ENCODE assay signal across 29 cellular contexts in the genomic region with DNA sequence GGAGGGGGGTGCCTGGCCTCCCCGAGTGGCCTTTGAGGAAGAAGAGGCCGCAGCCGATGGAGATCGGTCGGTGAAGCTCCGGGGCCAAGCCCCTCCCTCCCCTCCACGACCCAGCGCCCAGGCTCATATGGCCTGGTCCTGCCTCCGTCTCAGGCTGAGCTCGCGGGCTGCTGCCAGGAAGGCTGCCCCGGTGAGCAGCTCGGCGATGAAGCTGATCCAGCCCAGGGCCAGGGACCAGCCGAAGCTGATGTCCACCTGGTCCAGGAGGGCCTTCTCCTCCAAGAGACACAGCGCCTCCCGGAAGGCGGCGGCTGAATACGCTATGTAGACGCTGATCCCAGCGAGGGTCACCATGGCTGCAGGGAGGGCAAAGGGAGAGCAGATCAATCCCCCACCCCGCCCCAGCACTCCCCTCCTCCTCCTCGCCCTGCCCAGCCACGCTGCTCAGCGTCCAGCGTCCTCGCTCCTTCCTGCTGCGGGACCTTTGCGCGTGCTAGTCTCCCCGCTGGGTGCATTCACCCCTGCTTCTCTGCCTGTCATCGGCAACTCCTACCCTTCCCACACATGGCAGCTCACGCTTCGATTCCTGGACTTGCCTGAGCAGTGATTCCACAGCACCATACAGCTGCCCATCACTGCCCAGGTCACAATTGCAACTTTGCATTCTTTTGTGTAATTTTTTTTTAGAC. TPM values are rescaled to one million over a fixed set of nuclear protein-coding genes. Genes with fewer than 3 reads are reported as not detected.
A peak's percentile ranks its signal among the peaks of the same experiment; 100 is the strongest.
DNase-seq lines count a peak whose midpoint lies in the region; ATAC-seq, FAIRE-seq and TF ChIP-seq lines count a peak whose summit lies in the region.
"Had no signal": no experiment of that assay in that cellular context is flagged by ENCODE, and none has a peak within 500 bp of the region (broad histone marks: within the 10 kb centered on the region; RNA-seq: fewer than 3 reads in every experiment).

No MANE protein-coding gene starts in this region.

- no peak overlapping the region for H2BK120ac ChIP-seq in H1 (replicated peaks; ENCODE audit: low read depth, low read length)
- no peak overlapping the region for H2BK120ac ChIP-seq in mesenchymal stem cell (ENCODE audit: low read depth, low read length)

- H3K27ac Mint-ChIP-seq in GM23338, result no peak overlapping the region
- H3K27ac Mint-ChIP-seq: activated T-cell treated with anti-CD3 and anti-CD28 coated beads, Interleukin-2, amount 50 U/mL, for 24 hours had no signal

- no peak overlapping the region for H3K56ac ChIP-seq in H1 (replicated peaks; ENCODE audit: insufficient read length, low read depth, low read length)

- peaks cover 45% of the 10 kb centered on the region for H3K4me1 Mint-ChIP-seq in GM23338

- 43% methylated on average over 19 of the region's 35 CpGs; no CpG with 5 or more reads in 1 of the 2 experiments for WGBS in H1 (ENCODE audit: extremely low coverage in 1 of 2, insufficient coverage in 1 of 2, insufficient read length in 1 of 2, insufficient replicate concordance in 2 of 2, low coverage in 1 of 2, low lambda C conversion rate in 2 of 2, missing lambda C conversion rate in 1 of 2), 2 experiments
- 62% methylated on average over 35 of the region's 35 CpGs for WGBS in mesenchymal stem cell
- WGBS in thyroid gland, 2 donors, result 29 to 32% methylated on average over 20 to 22 of the region's 35 CpGs

- no peak for FAIRE-seq in H1 (lab: Jason Lieb, UNC)
- FAIRE-seq: endothelial cell of umbilical vein had no signal

- intact Hi-C loops in thyroid gland (cut with DNase I), result loop anchor here (5.0 to 10.0 kb wide), 5 partner anchors 75 to 435 kb away; a partner anchor contains a TSS
- intact Hi-C loops in head of caudate nucleus (cut with DNase I), result loop anchor here (5.0 kb wide), 2 partner anchors 223 to 308 kb away; no protein-coding TSS in a partner anchor

- H3K4me1 ChIP-seq in GM23338 (ENCODE audit: insufficient read depth) (peaks cover 28% of the 10 kb centered on the region), H1 (replicated peaks in 1 of 4; ENCODE audit: control insufficient read depth in 3 of 4, insufficient read depth in 4 of 4, low read length in 3 of 4) (peaks cover 2 to 42% (median 8%) of the 10 kb centered on the region in 4 experiments; a peak in 6 of 7 replicates), mesenchymal stem cell (ENCODE audit: control insufficient read depth, insufficient read depth, low read depth, low read length) (peaks cover 13% of the 10 kb centered on the region), thyroid gland (peaks cover 0 to 3% of the 10 kb centered on the region in 2 donors)

- H4K8ac ChIP-seq in H1 (ENCODE audit: extremely low read depth, insufficient read depth, low read length), result no peak overlapping the region; the same call in 1 of the 2 replicates
- H4K8ac ChIP-seq in mesenchymal stem cell (ENCODE audit: low read length), result peak overlapping the region; percentile 12

- DNase-seq in GM23338 (ENCODE audit: low spot score) (peak; percentile 54), H1 (ENCODE audit: low read depth in 1 of 2, low spot score in 2 of 2) (no peak), mesenchymal stem cell (no peak), thyroid gland (peak; percentile 13 to 26), cerebellar nuclear complex (lab: John Stamatoyannopoulos, UW) (no peak), head of caudate nucleus (no peak)
- DNase-seq: activated CD4-positive, alpha-beta T cell treated with anti-CD3 and anti-CD28 coated beads for 4 hours; activated gamma-delta T cell treated with Interleukin-2 at 50 U/mL for 16 hours; activated T-cell treated with anti-CD3 and anti-CD28 coated beads, Interleukin-2, amount 50 U/mL, for 24 hours; Calu3; central memory CD4-positive, alpha-beta T cell; DMS79 treated with DMSO at 0.1 percent for 48 hours; KG1; left cardiac atrium; MG63; NCI-H1105 treated with DMSO at 0.1 percent for 48 hours; NCI-H2029 treated with DMSO at 0.1 percent for 48 hours; NCI-H2227 treated with DMSO at 0.1 percent for 48 hours; NCI-H526 treated with DMSO at 0.1 percent for 48 hours; PC-9; Right ventricle myocardium superior; trophoblast cell had no signal

- H3K9me3 Mint-ChIP-seq in GM23338, result peaks cover 5% of the 10 kb centered on the region; the same call in 2 of the 3 replicates
- H3K9me3 Mint-ChIP-seq: activated T-cell treated with anti-CD3 and anti-CD28 coated beads, Interleukin-2, amount 50 U/mL, for 24 hours had no signal

- ATAC-seq in GM23338, result peak; percentile 21
- no peak for ATAC-seq in GM21515 (IDR thresholded peaks at IDR 0.05; ENCODE audit: unreplicated experiment)
- ATAC-seq: left cardiac atrium had no signal

- peak overlapping the region; percentile 47 for H4K5ac ChIP-seq in H1 (ENCODE audit: insufficient read length, low read depth, low read length)

- TF ChIP-seq POLR2A in H1 (IDR thresholded peaks at IDR 0.05; ENCODE audit: control extremely low read depth in 1 of 2, low read depth in 2 of 2, low read length in 2 of 2) (no peak), thyroid gland (IDR thresholded peaks at IDR 0.05) (no peak)

- peaks cover 21% of the 10 kb centered on the region for H3K27me3 Mint-ChIP-seq in GM23338 (ENCODE audit: insufficient read depth, low read depth, poor library complexity)

- H3K27ac ChIP-seq in GM23338 (ENCODE audit: low read depth) (no peak overlapping the region), H1 (ENCODE audit: low read depth, low read length) (0 out of 2 replicates have a peak overlapping the region, but pooled peaks have one; percentile 5), mesenchymal stem cell (ENCODE audit: low read length, poor library complexity, severe bottlenecking) (no peak overlapping the region), thyroid gland (no peak overlapping the region)
- H3K27ac ChIP-seq: dorsolateral prefrontal cortex, PC-9 had no signal

- peak overlapping the region; percentile 86 for H4K91ac ChIP-seq in H1 (replicated peaks; ENCODE audit: insufficient read length, low read length)
- H4K91ac ChIP-seq in mesenchymal stem cell (ENCODE audit: low read length), result no peak overlapping the region

- peaks cover 8% of the 10 kb centered on the region for H3K23me2 ChIP-seq in H1 (ENCODE audit: low read depth, low read length)

- H2BK12ac ChIP-seq in H1 (ENCODE audit: low read depth, low read length) (peak overlapping the region; percentile 96), mesenchymal stem cell (ENCODE audit: low read length in 2 of 2) (no peak overlapping the region)

- H3K14ac ChIP-seq in H1 (ENCODE audit: insufficient read length) (no peak overlapping the region), mesenchymal stem cell (ENCODE audit: low read length in 2 of 2) (no peak overlapping the region)

- H2BK15ac ChIP-seq in H1 (ENCODE audit: low read length) (peak overlapping the region; percentile 94; the same call in 1 of the 2 replicates), mesenchymal stem cell (ENCODE audit: low read depth, poor library complexity, severe bottlenecking) (no peak overlapping the region)

- peak overlapping the region; percentile 75; the same call in 1 of the 2 replicates for H2BK5ac ChIP-seq in H1 (ENCODE audit: low read depth, low read length)
- H2BK5ac ChIP-seq in mesenchymal stem cell (ENCODE audit: low read depth, low read length, poor library complexity, severe bottlenecking), result no peak overlapping the region

- peaks cover 4% of the 10 kb centered on the region; the same call in 2 of the 3 replicates for H3K36me3 Mint-ChIP-seq in GM23338 (ENCODE audit: low read depth)
- H3K36me3 Mint-ChIP-seq: CD14-positive monocyte had no signal

- TF ChIP-seq EP300 in H1 (IDR thresholded peaks at IDR 0.05; ENCODE audit: borderline replicate concordance in 1 of 2, low read depth in 2 of 2, low read length in 2 of 2), result no peak

- no peaks in the 10 kb centered on the region for H3K79me1 ChIP-seq in H1 (ENCODE audit: low read depth, low read length)
- H3K79me1 ChIP-seq in mesenchymal stem cell (replicated peaks; ENCODE audit: low read length, poor library complexity, severe bottlenecking), result no peaks in the 10 kb centered on the region

- peak overlapping the region; percentile 53; the same call in 1 of the 2 replicates for H2AK5ac ChIP-seq in H1 (ENCODE audit: low read depth, low read length)
- peak overlapping the region; percentile 18 for H2AK5ac ChIP-seq in mesenchymal stem cell (ENCODE audit: low read length, severe bottlenecking)

- H3F3A ChIP-seq in GM23338 (replicated peaks; ENCODE audit: low read depth), result peaks cover 5% of the 10 kb centered on the region

- H3K36me3 ChIP-seq in GM23338 (ENCODE audit: insufficient read depth), result no peaks in the 10 kb centered on the region
- H3K36me3 ChIP-seq in H1 (ENCODE audit: control insufficient read depth in 2 of 4, insufficient read depth in 4 of 4, low read length in 3 of 4), result no peaks in the 10 kb centered on the region
- no peaks in the 10 kb centered on the region for H3K36me3 ChIP-seq in mesenchymal stem cell (ENCODE audit: control insufficient read depth in 1 of 2, insufficient read depth in 2 of 2, low read depth in 1 of 2, low read length in 2 of 2)
- H3K36me3 ChIP-seq in thyroid gland, result no peaks in the 10 kb centered on the region
- H3K36me3 ChIP-seq: MG63 had no signal

- H3K27me3 ChIP-seq in GM23338 (ENCODE audit: insufficient read depth) (peaks cover 3% of the 10 kb centered on the region; the same call in 1 of the 2 replicates), H1 (replicated peaks in 1 of 4; ENCODE audit: control insufficient read depth in 3 of 4, extremely low read depth in 1 of 4, insufficient read depth in 3 of 4, low read length in 3 of 4) (no peaks in the 10 kb centered on the region; a peak in 2 of 7 replicates), mesenchymal stem cell (ENCODE audit: control insufficient read depth in 1 of 2, insufficient read depth in 1 of 2, low read length in 2 of 2) (peaks cover 8 to 53% of the 10 kb centered on the region in 2 experiments), thyroid gland (no peaks in the 10 kb centered on the region)
- H3K27me3 ChIP-seq: dorsolateral prefrontal cortex had no signal

- CTCF ChIA-PET in H1 (lab: Charles Lee; ENCODE audit: partially characterized antibody), result interaction anchor here (0.7 to 12.6 kb wide), 12 partner anchors 15 to 359 kb away, joined by 3 to 416 read pairs (median 6); a partner anchor contains a TSS

- peak overlapping the region; percentile 82; the same call in 1 of the 2 replicates for H2BK20ac ChIP-seq in H1 (ENCODE audit: low read length)

- no peak overlapping the region for H3K9ac ChIP-seq in H1 (replicated peaks in 1 of 4; ENCODE audit: extremely low read depth in 1 of 4, low read depth in 3 of 4, low read length in 3 of 4)
- no peak overlapping the region for H3K9ac ChIP-seq in mesenchymal stem cell (ENCODE audit: low read length)

- peaks cover 4% of the 10 kb centered on the region for H3K9me2 ChIP-seq in GM23338 (ENCODE audit: insufficient read depth)

- peak overlapping the region; percentile 47; the same call in 2 of the 3 replicates for H3K4me3 Mint-ChIP-seq in GM23338
- H3K4me3 Mint-ChIP-seq: activated T-cell treated with anti-CD3 and anti-CD28 coated beads, Interleukin-2, amount 50 U/mL, for 24 hours; CD14-positive monocyte had no signal

- TF ChIP-seq CTCF in GM23338 (conservative IDR thresholded peaks at IDR 0.05; ENCODE audit: low read depth in 2 of 2), result no peak
- TF ChIP-seq CTCF in H1 (IDR thresholded peaks at IDR 0.05; ENCODE audit: control extremely low read depth in 1 of 3, insufficient read depth in 1 of 3, low read depth in 1 of 3, low read length in 3 of 3), result no peak
- no peak for TF ChIP-seq CTCF in thyroid gland (IDR thresholded peaks at IDR 0.05)

- H4K20me1 ChIP-seq in GM23338 (replicated peaks; ENCODE audit: insufficient read depth) (no peaks in the 10 kb centered on the region), H1 (replicated peaks in 1 of 2; ENCODE audit: control insufficient read depth in 1 of 2, insufficient read depth in 2 of 2, low read length in 2 of 2) (peaks cover 0 to 2% of the 10 kb centered on the region in 2 experiments)

- POLR2A ChIA-PET in H1 (lab: Charles Lee; ENCODE audit: partially characterized antibody), result interaction anchor here (0.8 to 2.8 kb wide), 6 partner anchors 10 to 224 kb away, joined by 3 to 9 read pairs (median 5); no protein-coding TSS in a partner anchor

- H3K18ac ChIP-seq in H1 (ENCODE audit: extremely low read depth, low read length), result peak overlapping the region; percentile 85; the same call in 1 of the 2 replicates
- no peak overlapping the region for H3K18ac ChIP-seq in mesenchymal stem cell (ENCODE audit: low read depth in 1 of 2, low read length in 2 of 2)

- H3K79me2 ChIP-seq in GM23338 (replicated peaks; ENCODE audit: insufficient read depth) (no peaks in the 10 kb centered on the region), H1 (ENCODE audit: control insufficient read depth in 1 of 2, insufficient read depth in 2 of 2, low read length in 2 of 2) (no peaks in the 10 kb centered on the region)

- H2AFZ ChIP-seq in GM23338 (peak overlapping the region; percentile 90), H1 (ENCODE audit: low read length) (peak overlapping the region; percentile 70; the same call in 1 of the 2 replicates), mesenchymal stem cell (ENCODE audit: low read depth, low read length) (no peak overlapping the region)
- H2AFZ ChIP-seq: PC-9 had no signal

- no peak for TF ChIP-seq RAD21 in H1 (IDR thresholded peaks at IDR 0.05 in 1 of 2, conservative IDR thresholded peaks at IDR 0.05 in 1 of 2; ENCODE audit: low read depth in 2 of 2, low read length in 2 of 2)

- H3K4me3 ChIP-seq in GM23338, result peak overlapping the region; percentile 49
- H3K4me3 ChIP-seq in H1 (ENCODE audit: extremely low read depth in 1 of 4, insufficient read depth in 2 of 4, low read depth in 3 of 4, low read length in 4 of 4), result peak overlapping the region in 2 of 4 experiments; percentile 8 to 44; a peak in 4 of 8 replicates
- no peak overlapping the region for H3K4me3 ChIP-seq in mesenchymal stem cell (ENCODE audit: insufficient read depth in 1 of 2, low read depth in 1 of 2, low read length in 2 of 2)
- H3K4me3 ChIP-seq in thyroid gland (replicated peaks in 1 of 3), result no peak overlapping the region
- H3K4me3 ChIP-seq: dorsolateral prefrontal cortex, MG63, PC-9 had no signal

- H3K4ac ChIP-seq in H1 (replicated peaks; ENCODE audit: insufficient read length, low read depth, low read length) (no peak overlapping the region), mesenchymal stem cell (ENCODE audit: low read depth in 1 of 2, low read length in 2 of 2) (no peak overlapping the region)

- peak overlapping the region; percentile 77 for H3K4me2 ChIP-seq in GM23338
- peak overlapping the region; percentile 39 to 63 for H3K4me2 ChIP-seq in H1 (ENCODE audit: insufficient read depth in 1 of 2, low read depth in 2 of 2, low read length in 2 of 2)
- no peak overlapping the region for H3K4me2 ChIP-seq in mesenchymal stem cell (ENCODE audit: low read length, poor library complexity, severe bottlenecking)
- H3K4me2 ChIP-seq: PC-9 had no signal

- H3K9me3 ChIP-seq in H1 (ENCODE audit: insufficient read depth in 2 of 2, low read depth in 1 of 2, low read length in 1 of 2), result no peaks in the 10 kb centered on the region
- H3K9me3 ChIP-seq in mesenchymal stem cell (ENCODE audit: control insufficient read depth, low read length), result no peaks in the 10 kb centered on the region
- H3K9me3 ChIP-seq in thyroid gland, result no peaks in the 10 kb centered on the region
- H3K9me3 ChIP-seq: MG63 had no signal

- H3K23ac ChIP-seq in H1 (ENCODE audit: insufficient read length), result no peak overlapping the region
- H3K23ac ChIP-seq in mesenchymal stem cell (ENCODE audit: low read length in 2 of 2), result no peak overlapping the region

RNA-seq across cellular contexts. Expression of a gene that starts 20.5 kb away (rescaled TPM):
- 0.52 TPM in 1 of 2 replicates, not detected in the other for total RNA-seq in GM23338 (2014; rRNA removed; shearing (Covaris generic))
- polyA plus RNA-seq in GM23338 (2016; fragmentation: Nextera tagmentation; extraction: Ambion mirVana), result 0.47 and 0.77 TPM in 2 replicates
- total RNA-seq in H1 (2021; fragmentation: NEBNext Ultra II Directional; extraction: Animal tissue kit (Norgen Biotek cat#: 25700)), result 1.6 TPM in 2 replicates
- 2.9 and 5.4 TPM in 2 replicates for polyA plus RNA-seq in H1 (2011; rRNA removed)
- 4.3 TPM for polyA plus RNA-seq in H1 (2011; cell fraction: cytosol; rRNA removed)
- polyA plus RNA-seq in H1 (2011; cell fraction: nucleus; rRNA removed), result 4.4 TPM
- polyA plus RNA-seq in H1 (2012, experiment 1 of 2), result 1.0 to 3.6 TPM (median 2.7 TPM) in 4 replicates
- polyA plus RNA-seq in H1 (2012, experiment 2 of 2), result 1.5 TPM
- 0.55 TPM for polyA plus RNA-seq in H1 (2013, experiment 1 of 2)
- polyA plus RNA-seq in H1 (2013, experiment 2 of 2), result 0.70 TPM
- 0.19 and 0.80 TPM in 2 replicates for polyA minus RNA-seq in H1 (2011; rRNA and poly(A)+ RNA removed)
- not detected for polyA minus RNA-seq in H1 (2011; cell fraction: cytosol; rRNA and poly(A)+ RNA removed)
- not detected for polyA minus RNA-seq in H1 (2011; cell fraction: nucleus; rRNA and poly(A)+ RNA removed)
- not detected for polyA plus RNA-seq in mesenchymal stem cell (2013, experiment 1 of 2)
- not detected for polyA plus RNA-seq in mesenchymal stem cell (2013, experiment 2 of 2)
- total RNA-seq in thyroid gland, result not detected
- total RNA-seq: activated CD8-positive, alpha-beta memory T cell treated with anti-CD3 and anti-CD28 coated beads for 36 hours; Calu3; endothelial cell of umbilical vein; HT1080; left cardiac atrium; PC-9; Right ventricle myocardium superior; T-helper 2 cell treated with Interferon-gamma antibody and Interleukin-4, amounts not matched to agents 100 ng/mL and 5 ng/mL, for 36 hours had no signal
- polyA plus RNA-seq: CD14-positive monocyte, endothelial cell of umbilical vein had no signal

RNA-seq across cellular contexts. Expression of a gene that starts 51.7 kb away (rescaled TPM):
- 44.6 and 51.8 TPM in 2 replicates for total RNA-seq in GM23338 (2014; rRNA removed; shearing (Covaris generic))
- polyA plus RNA-seq in GM23338 (2016; fragmentation: Nextera tagmentation; extraction: Ambion mirVana) (44.8 and 51.4 TPM in 2 replicates), H1 (2011; rRNA removed) (85.2 and 129 TPM in 2 replicates)
- total RNA-seq in H1 (2021; fragmentation: NEBNext Ultra II Directional; extraction: Animal tissue kit (Norgen Biotek cat#: 25700)), result 56.0 and 56.7 TPM in 2 replicates
- 107 TPM for polyA plus RNA-seq in H1 (2011; cell fraction: cytosol; rRNA removed)
- polyA plus RNA-seq in H1 (2011; cell fraction: nucleus; rRNA removed), result 221 TPM
- 36.6 to 55.9 TPM (median 47.9 TPM) in 4 replicates for polyA plus RNA-seq in H1 (2012, experiment 1 of 2)
- polyA plus RNA-seq in H1 (2012, experiment 2 of 2), result 42.3 TPM
- 45.4 TPM for polyA plus RNA-seq in H1 (2013, experiment 1 of 2)
- 41.7 TPM for polyA plus RNA-seq in H1 (2013, experiment 2 of 2)
- polyA minus RNA-seq in H1 (2011; rRNA and poly(A)+ RNA removed), result 89.6 and 106 TPM in 2 replicates
- 58.5 TPM for polyA minus RNA-seq in H1 (2011; cell fraction: cytosol; rRNA and poly(A)+ RNA removed)
- polyA minus RNA-seq in H1 (2011; cell fraction: nucleus; rRNA and poly(A)+ RNA removed), result 110 TPM
- 31.8 TPM for polyA plus RNA-seq in mesenchymal stem cell (2013, experiment 1 of 2)
- polyA plus RNA-seq in mesenchymal stem cell (2013, experiment 2 of 2), result 31.8 TPM
- 10 to 100 TPM; 16.5 to 43.2 (median 18.8) TPM for total RNA-seq in thyroid gland

Comparison
In these comparisons a context has a peak if more than half of its experiments do, and no peak if none do; other contexts are left out.
1. DNase-seq: peak in GM23338 (single experiment) and thyroid gland (2 of 2); none in H1 (0 of 2), mesenchymal stem cell (single experiment), cerebellar nuclear complex (0 of 2) and head of caudate nucleus (0 of 42).